7 cellular contexts compared by ENCODE assay signal in the genomic region with DNA sequence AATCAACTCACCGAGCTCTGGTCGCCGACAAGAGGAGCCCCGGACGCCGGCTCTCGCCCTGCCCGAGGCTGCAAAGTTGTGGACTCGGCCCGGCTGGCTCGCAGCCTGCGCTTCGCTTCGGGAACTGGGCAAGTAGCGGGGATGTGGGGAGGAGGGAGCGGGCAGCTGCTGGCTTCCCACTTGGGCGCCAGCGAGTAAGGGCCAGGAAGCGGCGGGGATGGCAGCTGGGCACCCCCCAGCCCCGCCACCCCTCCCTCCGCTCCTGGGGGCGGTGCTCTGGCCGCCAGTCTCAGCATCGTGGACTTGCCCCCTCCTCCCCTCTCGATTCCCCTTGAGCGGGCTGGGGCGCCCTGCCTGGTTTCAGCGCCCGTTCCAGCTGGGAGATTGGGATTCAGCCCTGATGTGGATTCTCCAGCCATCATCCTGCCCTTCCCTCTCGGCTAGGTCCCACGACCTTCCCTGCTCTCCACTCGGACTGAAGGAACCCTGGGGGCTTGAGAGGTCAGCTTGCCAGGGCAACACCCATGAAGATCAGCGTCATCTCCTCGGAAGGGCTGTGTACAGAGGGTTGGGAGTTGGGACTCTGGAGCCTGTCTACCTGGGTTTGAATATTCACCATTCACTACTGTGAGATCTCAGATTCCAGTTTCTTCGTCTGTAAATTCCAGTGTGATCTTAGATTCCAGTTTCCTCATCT. TPM values are rescaled to one million over a fixed set of nuclear protein-coding genes. Genes with fewer than 3 reads are reported as not detected.
A peak's percentile ranks its signal among the peaks of the same experiment; 100 is the strongest.
DNase-seq lines count a peak whose midpoint lies in the region; TF ChIP-seq lines count a peak whose summit lies in the region.

A gene with protein sequence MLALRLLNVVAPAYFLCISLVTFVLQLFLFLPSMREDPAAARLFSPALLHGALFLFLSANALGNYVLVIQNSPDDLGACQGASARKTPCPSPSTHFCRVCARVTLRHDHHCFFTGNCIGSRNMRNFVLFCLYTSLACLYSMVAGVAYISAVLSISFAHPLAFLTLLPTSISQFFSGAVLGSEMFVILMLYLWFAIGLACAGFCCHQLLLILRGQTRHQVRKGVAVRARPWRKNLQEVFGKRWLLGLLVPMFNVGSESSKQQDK (minus strand): TSS at position 200 of the 697 bp plus-strand sequence. CDS start 2,053 bp downstream, outside the sequence.

- H2AFZ ChIP-seq in SK-N-SH (ENCODE audit: low read depth) = no peak within 1 kb of the TSS

- peak within 1 kb of the TSS; percentile 74 for H3K4me3 ChIP-seq in HUES6 (ENCODE audit: low read depth, low read length)
- peak within 1 kb of the TSS; percentile 50 to 62 for H3K4me3 ChIP-seq in SK-N-SH (ENCODE audit: low read depth in 2 of 2, low read length in 1 of 2)
- H3K4me3 ChIP-seq in iPS DF 6.9 (ENCODE audit: low read length) = peak within 1 kb of the TSS; percentile 76
- peak within 1 kb of the TSS; percentile 36 to 51 (median 43) for H3K4me3 ChIP-seq in stomach

- WGBS in SK-N-SH (ENCODE audit: low lambda C conversion rate) = 15% methylated on average over 26 of the region's 36 CpGs
- WGBS in iPS DF 6.9 (ENCODE audit: insufficient coverage, insufficient read length) = no CpG with 5 or more reads among the region's 36 CpGs
- 1 to 7% (median 2%) methylated on average over 10 to 36 of the region's 36 CpGs for WGBS in stomach, 5 donors

- in situ Hi-C loops in KBM-7 (cut with MboI; ENCODE audit: low pct_unique_long_range_greater_than_20kb, low sequenced_read_pairs) = no loop called here

- no peaks in the 10 kb centered on the region for H3K79me2 ChIP-seq in SK-N-SH (ENCODE audit: insufficient read depth)

- H3K27ac ChIP-seq in HUES6 (ENCODE audit: low read depth, low read length) (no peak within 1 kb of the TSS), SK-N-SH (ENCODE audit: low read depth in 2 of 2, low read length in 1 of 2) (peak within 1 kb of the TSS in 1 of 2 experiments; percentile 43; a peak in 1 of 4 replicates), iPS DF 6.9 (ENCODE audit: low read length) (no peak within 1 kb of the TSS), stomach (no peak within 1 kb of the TSS)

- H4K20me1 ChIP-seq in SK-N-SH (ENCODE audit: insufficient read depth) = no peaks in the 10 kb centered on the region

- peak within 1 kb of the TSS; percentile 14 for H3K9ac ChIP-seq in HUES6 (ENCODE audit: low read length)
- no peak within 1 kb of the TSS for H3K9ac ChIP-seq in SK-N-SH

- TF ChIP-seq CTCF in SK-N-SH (IDR thresholded peaks at IDR 0.05) = no peak
- TF ChIP-seq CTCF in stomach (IDR thresholded peaks at IDR 0.05) = no peak

- H3K4me1 ChIP-seq in HUES6 (ENCODE audit: control insufficient read depth, insufficient read depth, low read length) (peaks cover 45% of the 10 kb centered on the region), SK-N-SH (ENCODE audit: control insufficient read depth in 1 of 2, insufficient read depth in 2 of 2, low read depth in 1 of 2, low read length in 1 of 2) (peaks cover 0 to 29% of the 10 kb centered on the region in 2 experiments; a peak in 3 of 4 replicates), iPS DF 6.9 (ENCODE audit: control insufficient read depth, insufficient read depth, low read length) (peaks cover 11% of the 10 kb centered on the region), stomach (peaks cover 23 to 31% (median 26%) of the 10 kb centered on the region in 4 donors)

- H3K36me3 ChIP-seq in HUES6 (ENCODE audit: control insufficient read depth, insufficient read depth, low read length) (no peaks in the 10 kb centered on the region; the same call in 1 of the 2 replicates), SK-N-SH (replicated peaks in 1 of 2; ENCODE audit: control insufficient read depth in 1 of 2, insufficient read depth in 2 of 2, low read length in 1 of 2) (no peaks in the 10 kb centered on the region), iPS DF 6.9 (ENCODE audit: control insufficient read depth, insufficient read depth, low read length) (peaks cover 2% of the 10 kb centered on the region; the same call in 1 of the 2 replicates), stomach (no peaks in the 10 kb centered on the region)

- H3K9me2 ChIP-seq in SK-N-SH = no peaks in the 10 kb centered on the region

- no peaks in the 10 kb centered on the region for H3F3A ChIP-seq in SK-N-SH (replicated peaks; ENCODE audit: insufficient read depth)

- CTCF ChIA-PET in SK-N-SH (lab: Yijun Ruan, JAX) = interaction anchor here (0.6 to 11.6 kb wide), 21 partner anchors 9 to 1363 kb away, joined by 3 to 129 read pairs (median 4); no protein-coding TSS in a partner anchor

- TF ChIP-seq RAD21 in SK-N-SH (IDR thresholded peaks at IDR 0.05; ENCODE audit: low read length) = no peak

- no peak for TF ChIP-seq EP300 in SK-N-SH (IDR thresholded peaks at IDR 0.05; ENCODE audit: borderline replicate concordance in 1 of 2, low read depth in 1 of 2, low read length in 1 of 2)
- TF ChIP-seq EP300 in stomach (IDR thresholded peaks at IDR 0.05) = no peak

- POLR2A ChIA-PET in SK-N-SH (lab: Yijun Ruan, JAX) = no interaction called here

- TF ChIP-seq POLR2A in stomach (IDR thresholded peaks at IDR 0.05) = no peak

- H3K27me3 ChIP-seq in HUES6 (ENCODE audit: control insufficient read depth, insufficient read depth, low read length) = peaks cover 52% of the 10 kb centered on the region
- H3K27me3 ChIP-seq in SK-N-SH (ENCODE audit: insufficient read depth) = peaks cover 47% of the 10 kb centered on the region
- H3K27me3 ChIP-seq in iPS DF 6.9 (ENCODE audit: control insufficient read depth, insufficient read depth, low read length) = no peaks in the 10 kb centered on the region
- peaks cover 18 to 100% (median 88%) of the 10 kb centered on the region in 3 donors for H3K27me3 ChIP-seq in stomach

- no peaks in the 10 kb centered on the region for H3K9me3 ChIP-seq in HUES6 (ENCODE audit: control insufficient read depth, insufficient read depth, low read depth, low read length)
- H3K9me3 ChIP-seq in SK-N-SH = no peaks in the 10 kb centered on the region
- H3K9me3 ChIP-seq in iPS DF 6.9 (ENCODE audit: control insufficient read depth, insufficient read depth, low read length) = no peaks in the 10 kb centered on the region
- no peaks in the 10 kb centered on the region for H3K9me3 ChIP-seq in stomach

- peak within 1 kb of the TSS; percentile 95 for H3K4me2 ChIP-seq in SK-N-SH

- intact Hi-C loops in stomach (cut with DNase I; ENCODE audit: low total_unique reads) = no loop called here

- DNase-seq in SK-N-SH (peak; percentile 92), iPS DF 6.9 (ENCODE audit: low read depth, low spot score) (no peak), stomach (no peak), KBM-7 (no peak)
- no peak for DNase-seq in activated effector memory CD4-positive, alpha-beta T cell treated with Interleukin-2 at 50 U/mL for 16 hours
- no peak for DNase-seq in activated CD4-positive, alpha-beta T cell treated with anti-CD3 and anti-CD28 coated beads, Interleukin-2, amount 50 U/mL, for 4 hours

TF ChIP-seq in SK-N-SH, 30 proteins besides CTCF, POLR2A, EP300 and RAD21:
- TF ChIP-seq ELF1 (IDR thresholded peaks at IDR 0.05) (no peak), TAF1 (IDR thresholded peaks at IDR 0.05; ENCODE audit: borderline replicate concordance, low read depth, low read length) (no peak), NFIC (IDR thresholded peaks at IDR 0.05; ENCODE audit: borderline replicate concordance) (no peak), GATA2 (CRISPR knock-in tag; IDR thresholded peaks at IDR 0.05) (no peak), RCOR1 (IDR thresholded peaks at IDR 0.05; ENCODE audit: low read length) (peak; percentile 13; the same call in 1 of the 2 replicates), FOXJ3 (CRISPR knock-in tag; IDR thresholded peaks at IDR 0.05) (0 out of 2 replicates have a peak, but pooled peaks have one; percentile 29), JUND (IDR thresholded peaks at IDR 0.05) (no peak), MXI1 (IDR thresholded peaks at IDR 0.05; ENCODE audit: low read depth, low read length) (peak; percentile 50; the same call in 1 of the 2 replicates), GABPA (IDR thresholded peaks at IDR 0.05; ENCODE audit: low read depth) (no peak), SMC3 (IDR thresholded peaks at IDR 0.05; ENCODE audit: low read depth, low read length) (no peak), YY1 (IDR thresholded peaks at IDR 0.05; ENCODE audit: low read depth) (no peak), MEF2A (IDR thresholded peaks at IDR 0.05; ENCODE audit: borderline replicate concordance, low read depth) (no peak), TEAD4 (IDR thresholded peaks at IDR 0.05; ENCODE audit: borderline replicate concordance, insufficient read depth) (no peak), POLR2AphosphoS5 (IDR thresholded peaks at IDR 0.05; ENCODE audit: low read depth, low read length) (no peak), NRF1 (IDR thresholded peaks at IDR 0.05; ENCODE audit: low read depth, low read length) (no peak), TCF12 (IDR thresholded peaks at IDR 0.05) (no peak)
- TF ChIP-seq, protein P1, sequence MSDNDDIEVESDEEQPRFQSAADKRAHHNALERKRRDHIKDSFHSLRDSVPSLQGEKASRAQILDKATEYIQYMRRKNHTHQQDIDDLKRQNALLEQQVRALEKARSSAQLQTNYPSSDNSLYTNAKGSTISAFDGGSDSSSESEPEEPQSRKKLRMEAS (IDR thresholded peaks at IDR 0.05; ENCODE audit: low read depth) = no peak
- TF ChIP-seq, protein P2, sequence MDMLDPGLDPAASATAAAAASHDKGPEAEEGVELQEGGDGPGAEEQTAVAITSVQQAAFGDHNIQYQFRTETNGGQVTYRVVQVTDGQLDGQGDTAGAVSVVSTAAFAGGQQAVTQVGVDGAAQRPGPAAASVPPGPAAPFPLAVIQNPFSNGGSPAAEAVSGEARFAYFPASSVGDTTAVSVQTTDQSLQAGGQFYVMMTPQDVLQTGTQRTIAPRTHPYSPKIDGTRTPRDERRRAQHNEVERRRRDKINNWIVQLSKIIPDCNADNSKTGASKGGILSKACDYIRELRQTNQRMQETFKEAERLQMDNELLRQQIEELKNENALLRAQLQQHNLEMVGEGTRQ (IDR thresholded peaks at IDR 0.05; ENCODE audit: borderline replicate concordance, low read depth, low read length) = no peak
- TF ChIP-seq, protein P3, sequence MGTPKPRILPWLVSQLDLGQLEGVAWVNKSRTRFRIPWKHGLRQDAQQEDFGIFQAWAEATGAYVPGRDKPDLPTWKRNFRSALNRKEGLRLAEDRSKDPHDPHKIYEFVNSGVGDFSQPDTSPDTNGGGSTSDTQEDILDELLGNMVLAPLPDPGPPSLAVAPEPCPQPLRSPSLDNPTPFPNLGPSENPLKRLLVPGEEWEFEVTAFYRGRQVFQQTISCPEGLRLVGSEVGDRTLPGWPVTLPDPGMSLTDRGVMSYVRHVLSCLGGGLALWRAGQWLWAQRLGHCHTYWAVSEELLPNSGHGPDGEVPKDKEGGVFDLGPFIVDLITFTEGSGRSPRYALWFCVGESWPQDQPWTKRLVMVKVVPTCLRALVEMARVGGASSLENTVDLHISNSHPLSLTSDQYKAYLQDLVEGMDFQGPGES (IDR thresholded peaks at IDR 0.05; ENCODE audit: low read depth, low read length) = no peak

RNA-seq across cellular contexts. Expression of the gene that starts here (rescaled TPM):
- polyA plus RNA-seq in SK-N-SH (2012; rRNA removed) (0.03 TPM in 1 of 2 replicates, not detected in the other), stomach (under 1 TPM in 1 of 3 donors, not detected in 2; 0.08 TPM)
- 0.05 and 0.07 TPM in 2 replicates for polyA plus RNA-seq in SK-N-SH (2012; cell fraction: cytosol; rRNA removed)
- not detected in 2 replicates for polyA plus RNA-seq in SK-N-SH (2012; cell fraction: nucleus; rRNA removed)
- total RNA-seq in stomach = under 1 TPM in 1 of 5 donors, not detected in 4; 0.18 TPM

Comparison
In these comparisons a context has a peak if more than half of its experiments do, and no peak if none do; other contexts are left out.
1. Peak in DNase-seq, H3K4me3 ChIP-seq and H3K4me2 ChIP-seq in SK-N-SH; RNA of the gene not detected or under 1 TPM.